16 cellular contexts compared by ENCODE assay signal in genomic region chr6:57217270-57217669, GRCh38.
"Had no signal": no experiment of that assay in that cellular context is flagged by ENCODE, and none has a peak within 500 bp of the region (broad histone marks: within the 10 kb centered on the region; RNA-seq: fewer than 3 reads in every experiment).

No MANE protein-coding gene starts in this region.

- H3K27ac ChIP-seq: coronary artery, left ventricle myocardium inferior, neural progenitor cell, parathyroid adenoma, tibial artery had no signal

- DNase-seq: activated CD4-positive, alpha-beta T cell treated with anti-CD3 and anti-CD28 coated beads, Interleukin-2, amount 10 ng/mL, durations not matched to agents 7 days and 5 days; activated CD8-positive, alpha-beta T cell treated with anti-CD3 and anti-CD28 coated beads, Interleukin-2, amount 10 ng/mL, durations not matched to agents 7 days and 5 days; activated naive CD4-positive, alpha-beta T cell treated with Interleukin-2 at 50 U/mL for 16 hours; activated T-cell treated with anti-CD3 and anti-CD28 coated beads, Interleukin-2, amount 50 U/mL, for 24 hours; central memory CD4-positive, alpha-beta T cell; heart right ventricle; kidney glomerular epithelial cell; left ventricle myocardium inferior; stimulated activated CD8-positive, alpha-beta memory T cell treated with anti-CD3 and anti-CD28 coated beads, Interleukin-4, amount 100 ng/mL, for 48 hours; stimulated activated naive CD4-positive, alpha-beta T cell treated with Interleukin-2 at 50 U/mL for 16 hours; T-helper 9 cell; tibial artery had no signal

- H3K4me1 ChIP-seq: neural progenitor cell, parathyroid adenoma had no signal

- H3K36me3 ChIP-seq: heart right ventricle, left ventricle myocardium inferior, neural progenitor cell, tibial artery had no signal

- H3K9me3 ChIP-seq: left ventricle myocardium inferior, tibial artery had no signal

- H3K4me2 ChIP-seq: neural progenitor cell had no signal

- FAIRE-seq: frontal cortex had no signal

- H3K9ac ChIP-seq: neural progenitor cell, parathyroid adenoma had no signal

- H3K27me3 ChIP-seq: heart right ventricle, neural progenitor cell, tibial artery had no signal

- H3K4me3 ChIP-seq: coronary artery, left ventricle myocardium inferior, neural progenitor cell, tibial artery had no signal

- ATAC-seq: activated CD8-positive, alpha-beta T cell treated with anti-CD3 and anti-CD28 coated beads, Interleukin-2, amount 10 ng/mL, durations not matched to agents 7 days and 5 days; heart right ventricle had no signal

- H2AFZ ChIP-seq: neural progenitor cell, parathyroid adenoma had no signal
